1 cellular context compared by ENCODE assay signal in genomic region chr1:102466487-102466886, GRCh38.
TF ChIP-seq lines count a peak whose summit lies in the region.

No MANE protein-coding gene starts in this region.

TF ChIP-seq in H1, 55 proteins besides CTCF, POLR2A, EP300 and RAD21 (continued from another document):
- TF ChIP-seq CHD7 (IDR thresholded peaks at IDR 0.05; ENCODE audit: insufficient replicate concordance, low read length), result no peak
- TF ChIP-seq HDAC2 (IDR thresholded peaks at IDR 0.05; ENCODE audit: borderline replicate concordance in 1 of 2, low read depth in 2 of 2, low read length in 2 of 2), result no peak
- TF ChIP-seq SUZ12 (IDR thresholded peaks at IDR 0.05; ENCODE audit: low read length), result no peak
- TF ChIP-seq BCL11A (IDR thresholded peaks at IDR 0.05; ENCODE audit: low read depth in 2 of 2, low read length in 2 of 2), result no peak
- TF ChIP-seq YY1 (IDR thresholded peaks at IDR 0.05; ENCODE audit: low read depth, low read length), result no peak
- no peak for TF ChIP-seq KDM4A (IDR thresholded peaks at IDR 0.05; ENCODE audit: low read depth, low read length, severe bottlenecking)
- no peak for TF ChIP-seq POLR2AphosphoS5 (IDR thresholded peaks at IDR 0.05; ENCODE audit: low read depth, low read length)
- no peak for TF ChIP-seq CBX5 (IDR thresholded peaks at IDR 0.05; ENCODE audit: low read depth, low read length)
- no peak for TF ChIP-seq RNF2 (IDR thresholded peaks at IDR 0.05; ENCODE audit: borderline replicate concordance, low read depth, low read length, missing control alignments, poor library complexity, severe bottlenecking)
- no peak for TF ChIP-seq CBX8 (IDR thresholded peaks at IDR 0.05; ENCODE audit: borderline replicate concordance, low read depth, low read length)
- no peak for TF ChIP-seq GABPA (IDR thresholded peaks at IDR 0.05; ENCODE audit: borderline replicate concordance, insufficient read depth, low read length)
- TF ChIP-seq SIX5 (IDR thresholded peaks at IDR 0.05; ENCODE audit: low read depth, low read length), result no peak
- no peak for TF ChIP-seq ZNF274 (IDR thresholded peaks at IDR 0.05; ENCODE audit: borderline replicate concordance, extremely low read depth, low read length)
